In genomic region chr9:131747352-131747751, GRCh38 we compare ENCODE assay signal across 8 cellular contexts. TPM values are rescaled to one million over a fixed set of nuclear protein-coding genes. Genes with fewer than 3 reads are reported as not detected.
DNase-seq lines count a peak whose midpoint lies in the region; ATAC-seq and TF ChIP-seq lines count a peak whose summit lies in the region.

No MANE protein-coding gene starts in this region.

- DNase-seq in DMS53 (lab: John Stamatoyannopoulos, UW) (peak; percentile 92), HT-29 (ENCODE audit: low spot score) (peak; percentile 63), SHP77 (lab: John Stamatoyannopoulos, UW) (peak; percentile 41 to 51), epithelial cell of esophagus (ENCODE audit: low read depth) (peak; percentile 73), NK-92 (lab: John Stamatoyannopoulos, UW; ENCODE audit: unreplicated experiment) (no peak)
- DNase-seq in naive thymus-derived CD8-positive, alpha-beta T cell = peak in 3 of 10 donors; percentile 36 to 46 (median 39)

- peak; percentile 71 for TF ChIP-seq CTCF in epithelial cell of esophagus (IDR thresholded peaks at IDR 0.05; ENCODE audit: insufficient read depth, low read depth, low read length, missing control alignments)

- ATAC-seq in naive thymus-derived CD8-positive, alpha-beta T cell = peak; percentile 33 to 44
- ATAC-seq in HG02938 (IDR thresholded peaks at IDR 0.05; ENCODE audit: unreplicated experiment) = no peak
- no peak for ATAC-seq in GM19351 (IDR thresholded peaks at IDR 0.05; ENCODE audit: unreplicated experiment)

- H3K4me3 Mint-ChIP-seq in naive thymus-derived CD8-positive, alpha-beta T cell = no peak overlapping the region

- H3K4me1 Mint-ChIP-seq in naive thymus-derived CD8-positive, alpha-beta T cell = peaks cover 21 to 37% (median 27%) of the 10 kb centered on the region in 4 donors

- POLR2A ChIA-PET in naive thymus-derived CD8-positive, alpha-beta T cell (lab: Charles Lee) = interaction anchor here (0.6 kb wide), 1 partner anchor 156 kb away, joined by 4 read pairs; no protein-coding TSS in a partner anchor

- peak overlapping the region in 3 of 10 donors; percentile 11 to 63 (median 13) for H3K27ac Mint-ChIP-seq in naive thymus-derived CD8-positive, alpha-beta T cell

- no peaks in the 10 kb centered on the region for H3K27me3 Mint-ChIP-seq in naive thymus-derived CD8-positive, alpha-beta T cell

- no peak overlapping the region for H3K4me3 ChIP-seq in epithelial cell of esophagus (ENCODE audit: low read length)

- H3K9me3 Mint-ChIP-seq in naive thymus-derived CD8-positive, alpha-beta T cell = no peaks in the 10 kb centered on the region

- H3K36me3 Mint-ChIP-seq in naive thymus-derived CD8-positive, alpha-beta T cell = no peaks in the 10 kb centered on the region

RNA-seq across cellular contexts. Expression of gene RAPGEF1, which starts 7.5 kb away (rescaled TPM):
- total RNA-seq in HT-29 (2014; rRNA removed; shearing (Covaris generic)) = 15.7 and 15.8 TPM in 2 replicates
- 10 to 100 TPM; 91.7 to 94.7 TPM for total RNA-seq in naive thymus-derived CD8-positive, alpha-beta T cell
- polyA plus RNA-seq in naive thymus-derived CD8-positive, alpha-beta T cell = 1 to 10 TPM; 1.6 to 9.0 (median 4.4) TPM

Comparison
In these comparisons a context has a peak if more than half of its experiments do, and no peak if none do; other contexts are left out.
1. ATAC-seq: peak in naive thymus-derived CD8-positive, alpha-beta T cell (2 of 2); none in HG02938 (single experiment) and GM19351 (single experiment).